ENCODE assay signal across 1 cellular context in genomic region chr2:43161650-43162542, GRCh38.
TF ChIP-seq lines count a peak whose summit lies in the region.

No MANE protein-coding gene starts in this region.

TF ChIP-seq in HepG2, 621 proteins besides CTCF, POLR2A, EP300 and RAD21 (continued from another document):
- no peak for TF ChIP-seq SKIL (CRISPR knock-in tag; IDR thresholded peaks at IDR 0.05; ENCODE audit: borderline replicate concordance)
- TF ChIP-seq PHF20 (CRISPR knock-in tag; IDR thresholded peaks at IDR 0.05), result 0 out of 2 replicates have a peak, but pooled peaks have one; percentile 3
- no peak for TF ChIP-seq SOX13 (IDR thresholded peaks at IDR 0.05)
- peak in 1 of 2 experiments; percentile 19; a peak in 1 of 4 replicates for TF ChIP-seq SOX13 (CRISPR knock-in tag; conservative IDR thresholded peaks at IDR 0.05 in 1 of 2, IDR thresholded peaks at IDR 0.05 in 1 of 2)
- TF ChIP-seq ASH2L (IDR thresholded peaks at IDR 0.05; ENCODE audit: insufficient read length, low read depth, low read length), result peak; percentile 60
- TF ChIP-seq ZNF816 (CRISPR knock-in tag; IDR thresholded peaks at IDR 0.05; ENCODE audit: borderline replicate concordance), result no peak
- no peak for TF ChIP-seq ZNF703 (CRISPR knock-in tag; IDR thresholded peaks at IDR 0.05; ENCODE audit: borderline replicate concordance)
- peak; percentile 52; the same call in 1 of the 2 replicates for TF ChIP-seq REPIN1 (CRISPR knock-in tag; IDR thresholded peaks at IDR 0.05; ENCODE audit: borderline replicate concordance, low read depth)
- TF ChIP-seq HNF4A (CRISPR knock-in tag; IDR thresholded peaks at IDR 0.05), result peak; percentile 53
- no peak for TF ChIP-seq RBFOX2 (IDR thresholded peaks at IDR 0.05; ENCODE audit: low read depth, low read length)
- TF ChIP-seq ZNF768 (CRISPR knock-in tag; IDR thresholded peaks at IDR 0.05), result peak; percentile 33; the same call in 1 of the 2 replicates
- no peak for TF ChIP-seq KMT2A (CRISPR knock-in tag; IDR thresholded peaks at IDR 0.05)
- no peak for TF ChIP-seq MTF2 (CRISPR knock-in tag; IDR thresholded peaks at IDR 0.05; ENCODE audit: borderline replicate concordance)
